In genomic region chr19:43595605-43595998, GRCh38 we compare ENCODE assay signal across 6 cellular contexts. TPM values are rescaled to one million over a fixed set of nuclear protein-coding genes. Genes with fewer than 3 reads are reported as not detected.
DNase-seq lines count a peak whose midpoint lies in the region; ATAC-seq and TF ChIP-seq lines count a peak whose summit lies in the region.

No MANE protein-coding gene starts in this region.

- peaks cover 15% of the 10 kb centered on the region for H3K27me3 Mint-ChIP-seq in endothelial cell (ENCODE audit: unreplicated experiment)

- H3K36me3 Mint-ChIP-seq in endothelial cell (ENCODE audit: low read depth, unreplicated experiment), result peaks cover 21% of the 10 kb centered on the region

- TF ChIP-seq CTCF in DND-41 (IDR thresholded peaks at IDR 0.05; ENCODE audit: borderline replicate concordance, extremely low read depth, low read length, poor library complexity, severe bottlenecking) (no peak), endothelial cell (IDR thresholded peaks at IDR 0.05; ENCODE audit: unreplicated experiment) (no peak)

- H2AFZ ChIP-seq in DND-41 (ENCODE audit: low read depth, low read length), result peak overlapping the region; percentile 89

- peaks cover 29% of the 10 kb centered on the region for H3K4me1 Mint-ChIP-seq in endothelial cell (ENCODE audit: unreplicated experiment)

- H3K27me3 ChIP-seq in DND-41 (ENCODE audit: insufficient read depth, low read length, poor library complexity), result no peaks in the 10 kb centered on the region
- H3K27me3 ChIP-seq in HUES64 (ENCODE audit: insufficient read depth, low read length), result no peaks in the 10 kb centered on the region
- H3K27me3 ChIP-seq in skeletal muscle satellite cell (ENCODE audit: control insufficient read depth, insufficient read depth, low read length), result no peaks in the 10 kb centered on the region

- peak overlapping the region; percentile 63 for H3K9ac ChIP-seq in DND-41 (ENCODE audit: low read depth, low read length)
- H3K9ac ChIP-seq in HUES64 (ENCODE audit: low read depth, low read length), result peak overlapping the region; percentile 79
- peak overlapping the region; percentile 91 for H3K9ac ChIP-seq in skeletal muscle satellite cell (ENCODE audit: low read depth, low read length)

- H3K4me3 ChIP-seq in DND-41 (ENCODE audit: low read depth in 1 of 2, low read length in 2 of 2) (peak overlapping the region; percentile 91 to 97), HUES64 (ENCODE audit: low read length) (peak overlapping the region; percentile 86), skeletal muscle satellite cell (ENCODE audit: low read length) (peak overlapping the region; percentile 94)

- peaks cover 51% of the 10 kb centered on the region for H3K36me3 ChIP-seq in DND-41 (ENCODE audit: insufficient read depth, low read length)
- peaks cover 47% of the 10 kb centered on the region for H3K36me3 ChIP-seq in HUES64 (ENCODE audit: insufficient read depth, low read length)
- peaks cover 50% of the 10 kb centered on the region for H3K36me3 ChIP-seq in skeletal muscle satellite cell (ENCODE audit: insufficient read depth, low read length)

- peak overlapping the region; percentile 96 for H3K27ac Mint-ChIP-seq in endothelial cell (ENCODE audit: unreplicated experiment)

- H3K9me3 ChIP-seq in DND-41 (ENCODE audit: insufficient read depth, low read length, severe bottlenecking), result no peaks in the 10 kb centered on the region
- no peaks in the 10 kb centered on the region for H3K9me3 ChIP-seq in HUES64 (ENCODE audit: insufficient read depth, low read depth, low read length)
- H3K9me3 ChIP-seq in skeletal muscle satellite cell (replicated peaks; ENCODE audit: low read length), result no peaks in the 10 kb centered on the region

- H3K27ac ChIP-seq in DND-41 (ENCODE audit: low read length) (peak overlapping the region; percentile 69), HUES64 (ENCODE audit: low read depth, low read length) (peak overlapping the region; percentile 68)

- WGBS in HUES64, result 2% methylated on average over 18 of the region's 18 CpGs

- peaks cover 45% of the 10 kb centered on the region for H3K4me1 ChIP-seq in DND-41 (ENCODE audit: insufficient read depth, low read length)
- peaks cover 5% of the 10 kb centered on the region; the same call in 1 of the 2 replicates for H3K4me1 ChIP-seq in HUES64 (ENCODE audit: insufficient read depth, low read length)
- peaks cover 25% of the 10 kb centered on the region for H3K4me1 ChIP-seq in skeletal muscle satellite cell (ENCODE audit: control insufficient read depth, insufficient read depth, low read length)

- H3K4me3 Mint-ChIP-seq in endothelial cell (ENCODE audit: unreplicated experiment), result peak overlapping the region; percentile 99

- H3K9me3 Mint-ChIP-seq in endothelial cell (ENCODE audit: unreplicated experiment), result no peaks in the 10 kb centered on the region

- H3K4me2 ChIP-seq in DND-41 (ENCODE audit: insufficient read depth, low read length) (peak overlapping the region; percentile 97), skeletal muscle satellite cell (ENCODE audit: low read length) (peak overlapping the region; percentile 100)

- peak; percentile 15; the same call in 1 of the 3 replicates for ATAC-seq in DND-41 (ENCODE audit: insufficient read depth, low read depth)

- DNase-seq in DND-41 (no peak), endothelial cell (ENCODE audit: low spot score) (peak; percentile 22), NCI-H2227 treated with DMSO at 0.1 percent for 48 hours (lab: John Stamatoyannopoulos, UW) (no peak), NCI-H1417 treated with DMSO at 0.1 percent for 48 hours (lab: John Stamatoyannopoulos, UW) (no peak)

- peaks cover 66% of the 10 kb centered on the region for H3K79me2 ChIP-seq in DND-41 (ENCODE audit: insufficient read depth, low read length)

- H4K20me1 ChIP-seq in DND-41 (ENCODE audit: insufficient read depth, low read length), result peaks cover 20% of the 10 kb centered on the region; the same call in 1 of the 2 replicates

RNA-seq across cellular contexts. Expression of gene IRGQ, which starts 0.3 kb away (rescaled TPM):
- polyA plus RNA-seq in HUES64 (2013, experiment 1 of 2), result 8.2 TPM
- polyA plus RNA-seq in HUES64 (2013, experiment 2 of 2), result 7.2 TPM
- total RNA-seq in endothelial cell (ENCODE audit: unreplicated experiment), result 48.6 TPM
- total RNA-seq in skeletal muscle satellite cell (2012; rRNA removed), result 12.7 and 14.7 TPM in 2 replicates

RNA-seq across cellular contexts. Expression of gene ZNF576, which starts 0.8 kb away (rescaled TPM):
- 9.9 TPM for polyA plus RNA-seq in HUES64 (2013, experiment 1 of 2)
- 9.3 TPM for polyA plus RNA-seq in HUES64 (2013, experiment 2 of 2)
- 10.7 TPM for total RNA-seq in endothelial cell (ENCODE audit: unreplicated experiment)
- 8.9 and 15.3 TPM in 2 replicates for total RNA-seq in skeletal muscle satellite cell (2012; rRNA removed)

RNA-seq across cellular contexts. Expression of gene SRRM5, which starts 16.3 kb away (rescaled TPM):
- 0.10 TPM for polyA plus RNA-seq in HUES64 (2013, experiment 1 of 2)
- not detected for polyA plus RNA-seq in HUES64 (2013, experiment 2 of 2)
- 0.26 TPM for total RNA-seq in endothelial cell (ENCODE audit: unreplicated experiment)
- total RNA-seq in skeletal muscle satellite cell (2012; rRNA removed), result not detected in 2 replicates

RNA-seq across cellular contexts. Expression of gene PINLYP, which starts 20.0 kb away (rescaled TPM):
- 2.6 TPM for polyA plus RNA-seq in HUES64 (2013, experiment 1 of 2)
- polyA plus RNA-seq in HUES64 (2013, experiment 2 of 2), result 3.9 TPM
- total RNA-seq in endothelial cell (ENCODE audit: unreplicated experiment), result 3.4 TPM
- total RNA-seq in skeletal muscle satellite cell (2012; rRNA removed), result 1.1 and 1.8 TPM in 2 replicates

RNA-seq across cellular contexts. Expression of gene XRCC1, which starts 20.3 kb away (rescaled TPM):
- 34.3 TPM for polyA plus RNA-seq in HUES64 (2013, experiment 1 of 2)
- polyA plus RNA-seq in HUES64 (2013, experiment 2 of 2), result 39.1 TPM
- 45.1 TPM for total RNA-seq in endothelial cell (ENCODE audit: unreplicated experiment)
- 14.6 and 17.5 TPM in 2 replicates for total RNA-seq in skeletal muscle satellite cell (2012; rRNA removed)
